Comparison of ENCODE assay signal across 1 cellular context in genomic region chr17:31550389-31551056, GRCh38.
TF ChIP-seq lines count a peak whose summit lies in the region.

No MANE protein-coding gene starts in this region.

TF ChIP-seq in HEK293, 187 proteins besides CTCF, POLR2A, EP300 and RAD21 (continued from another document):
- 0 out of 2 replicates have a peak, but pooled peaks have one; percentile 12 for TF ChIP-seq HOXC10 (CRISPR knock-in tag; IDR thresholded peaks at IDR 0.05)
- 0 out of 2 replicates have a peak, but pooled peaks have one; percentile 31 for TF ChIP-seq ZNF394 (tag by site-specific recombination; IDR thresholded peaks at IDR 0.05; ENCODE audit: borderline replicate concordance)
- no peak for TF ChIP-seq ZNF155 (tag by site-specific recombination; IDR thresholded peaks at IDR 0.05)
- TF ChIP-seq SCRT2 (tag by site-specific recombination; IDR thresholded peaks at IDR 0.05) = peak; percentile 95
- TF ChIP-seq PRDM6 (tag by site-specific recombination; IDR thresholded peaks at IDR 0.05) = no peak
- no peak for TF ChIP-seq PRDM1 (tag by site-specific recombination; IDR thresholded peaks at IDR 0.05)
- TF ChIP-seq PRDM10 (tag by site-specific recombination; IDR thresholded peaks at IDR 0.05) = peak; percentile 21
- peak; percentile 48 for TF ChIP-seq ZNF600 (tag by site-specific recombination; IDR thresholded peaks at IDR 0.05)
- TF ChIP-seq ZNF548 (tag by site-specific recombination; IDR thresholded peaks at IDR 0.05) = no peak
- no peak for TF ChIP-seq MZF1 (tag by site-specific recombination; IDR thresholded peaks at IDR 0.05; ENCODE audit: borderline replicate concordance)
